Comparison of ENCODE assay signal across 14 cellular contexts in the genomic region with DNA sequence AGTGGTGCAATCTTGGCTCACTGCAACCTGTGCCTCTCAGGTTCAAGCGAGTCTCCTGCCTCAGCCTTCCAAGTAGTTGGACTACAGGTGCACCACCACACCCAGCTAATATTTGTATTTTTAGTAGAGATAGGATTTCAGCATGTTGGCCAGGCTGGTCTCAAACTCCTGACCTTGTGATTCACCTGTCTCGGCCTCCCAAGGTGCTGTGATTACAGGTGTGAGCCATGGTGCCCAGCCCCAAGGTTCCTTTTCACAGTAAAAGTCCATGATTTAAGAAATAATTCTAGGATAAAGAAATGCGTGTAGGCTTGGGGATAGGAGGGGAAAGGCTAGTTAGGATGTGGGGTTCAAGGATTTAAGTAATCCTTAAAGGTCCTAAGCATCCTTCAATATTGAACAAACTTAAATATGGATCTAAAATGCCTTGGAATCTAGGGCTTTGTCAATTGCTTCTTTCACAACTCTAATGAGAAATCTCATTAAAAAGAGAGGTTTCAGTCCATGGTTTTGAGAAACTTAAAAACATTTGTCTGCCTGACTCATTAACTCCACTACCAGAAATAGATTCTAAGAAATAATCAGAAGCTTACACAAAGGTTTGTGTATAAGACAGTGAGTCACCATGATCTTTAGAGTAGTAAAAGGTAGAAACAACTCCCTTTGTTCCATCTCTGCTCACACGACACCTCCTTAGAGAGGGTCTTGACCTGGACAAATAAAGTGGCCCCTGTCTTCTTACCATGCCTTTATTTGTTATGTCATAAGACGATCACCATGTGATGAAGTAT.
A peak's percentile ranks its signal among the peaks of the same experiment; 100 is the strongest.
DNase-seq lines count a peak whose midpoint lies in the region; ATAC-seq and TF ChIP-seq lines count a peak whose summit lies in the region.
"Had no signal": no experiment of that assay in that cellular context is flagged by ENCODE, and none has a peak within 500 bp of the region (broad histone marks: within the 10 kb centered on the region; RNA-seq: fewer than 3 reads in every experiment).

No MANE protein-coding gene starts in this region.

- H3K27ac ChIP-seq in VCaP (peak overlapping the region; percentile 45; the same call in 1 of the 2 replicates), upper lobe of left lung (no peak overlapping the region)
- H3K27ac ChIP-seq: tibial artery had no signal

- TF ChIP-seq POLR2A in upper lobe of left lung (IDR thresholded peaks at IDR 0.05), result no peak

- peaks cover 73% of the 10 kb centered on the region for H3K4me1 Mint-ChIP-seq in activated T-cell treated with anti-CD3 and anti-CD28 coated beads, Interleukin-2, amount 50 U/mL, for 4 hours (ENCODE audit: low read depth)
- peaks cover 79% of the 10 kb centered on the region for H3K4me1 Mint-ChIP-seq in stimulated activated naive CD8-positive, alpha-beta T cell treated with anti-CD3 and anti-CD28 coated beads, Interleukin-15, amount 100 ng/mL, for 72 hours

- H3K9me3 Mint-ChIP-seq in activated T-cell treated with anti-CD3 and anti-CD28 coated beads, Interleukin-2, amount 50 U/mL, for 4 hours, result peaks cover 11% of the 10 kb centered on the region
- peaks cover 16 to 20% of the 10 kb centered on the region in 2 donors for H3K9me3 Mint-ChIP-seq in stimulated activated naive CD8-positive, alpha-beta T cell treated with anti-CD3 and anti-CD28 coated beads, Interleukin-15, amount 100 ng/mL, for 72 hours
- H3K9me3 Mint-ChIP-seq: immature natural killer cell had no signal

- DNase-seq in activated T-cell treated with anti-CD3 and anti-CD28 coated beads, Interleukin-2, amount 50 U/mL, for 4 hours, result no peak
- DNase-seq in activated T-cell treated with anti-CD3 and anti-CD28 coated beads, Interleukin-2, amount 50 U/mL, for 1 hour, result no peak
- DNase-seq in fibroblast of mammary gland (ENCODE audit: low read depth), result peak; percentile 73
- DNase-seq in stimulated activated naive CD8-positive, alpha-beta T cell treated with anti-CD3 and anti-CD28 coated beads, Interleukin-15, amount 100 ng/mL, for 72 hours, result peak in 1 of 2 donors; percentile 24
- no peak for DNase-seq in epidermal melanocyte (ENCODE audit: insufficient read length, low spot score)
- DNase-seq in upper lobe of left lung, result no peak
- DNase-seq: immature natural killer cell; NCI-H2171; nucleus accumbens; stimulated activated CD4-positive, alpha-beta T cell treated with anti-CD3 and anti-CD28 coated beads, Interleukin-4, amount 100 ng/mL, for 1 hour; tibial artery had no signal

- TF ChIP-seq CTCF in VCaP (conservative IDR thresholded peaks at IDR 0.05) (no peak), fibroblast of mammary gland (conservative IDR thresholded peaks at IDR 0.05; ENCODE audit: control insufficient read depth, insufficient read depth, low read depth, low read length) (no peak), upper lobe of left lung (IDR thresholded peaks at IDR 0.05) (no peak)

- no peaks in the 10 kb centered on the region for H3K36me3 ChIP-seq in upper lobe of left lung
- H3K36me3 ChIP-seq: tibial artery had no signal

- no peak overlapping the region for H3K4me3 ChIP-seq in fibroblast of mammary gland (ENCODE audit: control insufficient read depth, low read depth, low read length)
- H3K4me3 ChIP-seq in upper lobe of left lung, result no peak overlapping the region
- H3K4me3 ChIP-seq: tibial artery had no signal

- no peak overlapping the region for H3K4me3 Mint-ChIP-seq in activated T-cell treated with anti-CD3 and anti-CD28 coated beads, Interleukin-2, amount 50 U/mL, for 4 hours
- peak overlapping the region in 1 of 2 donors; percentile 36 for H3K4me3 Mint-ChIP-seq in stimulated activated naive CD8-positive, alpha-beta T cell treated with anti-CD3 and anti-CD28 coated beads, Interleukin-15, amount 100 ng/mL, for 72 hours
- H3K4me3 Mint-ChIP-seq: B cell, immature natural killer cell had no signal

- H3K27me3 ChIP-seq in upper lobe of left lung, result no peaks in the 10 kb centered on the region
- H3K27me3 ChIP-seq: tibial artery had no signal

- H3K9me3 ChIP-seq in upper lobe of left lung, result peaks cover 0 to 4% (median 0%) of the 10 kb centered on the region in 4 donors

- peak; percentile 71 to 78 for ATAC-seq in activated T-cell treated with anti-CD3 and anti-CD28 coated beads, Interleukin-2, amount 50 U/mL, for 4 hours
- ATAC-seq in stimulated activated naive CD8-positive, alpha-beta T cell treated with anti-CD3 and anti-CD28 coated beads, Interleukin-15, amount 100 ng/mL, for 72 hours, result peak; percentile 74
- ATAC-seq in upper lobe of left lung (ENCODE audit: low FRiP score in 2 of 2) (no peak), GM18907 (IDR thresholded peaks at IDR 0.05; ENCODE audit: unreplicated experiment) (no peak)

- H3K4me1 ChIP-seq in upper lobe of left lung, result peaks cover 5 to 25% (median 12%) of the 10 kb centered on the region in 4 donors
- H3K4me1 ChIP-seq: tibial artery had no signal

- H3K27ac Mint-ChIP-seq in stimulated activated naive CD8-positive, alpha-beta T cell treated with anti-CD3 and anti-CD28 coated beads, Interleukin-15, amount 100 ng/mL, for 72 hours, result peak overlapping the region; percentile 89 to 98
- H3K27ac Mint-ChIP-seq: immature natural killer cell had no signal

- no peak for TF ChIP-seq EP300 in upper lobe of left lung (IDR thresholded peaks at IDR 0.05)

- no peaks in the 10 kb centered on the region for H3K27me3 Mint-ChIP-seq in activated T-cell treated with anti-CD3 and anti-CD28 coated beads, Interleukin-2, amount 50 U/mL, for 4 hours (ENCODE audit: low read depth)
- no peaks in the 10 kb centered on the region for H3K27me3 Mint-ChIP-seq in stimulated activated naive CD8-positive, alpha-beta T cell treated with anti-CD3 and anti-CD28 coated beads, Interleukin-15, amount 100 ng/mL, for 72 hours

- no peaks in the 10 kb centered on the region for H3K36me3 Mint-ChIP-seq in activated T-cell treated with anti-CD3 and anti-CD28 coated beads, Interleukin-2, amount 50 U/mL, for 4 hours (ENCODE audit: insufficient read depth)
- H3K36me3 Mint-ChIP-seq: immature natural killer cell had no signal

- WGBS in upper lobe of left lung, 2 donors, result 90% methylated on average over 5 of the region's 5 CpGs

Comparison
In these comparisons a context has a peak if more than half of its experiments do, and no peak if none do; other contexts are left out.
1. ATAC-seq: peak in activated T-cell treated with anti-CD3 and anti-CD28 coated beads, Interleukin-2, amount 50 U/mL, for 4 hours (2 of 2) and stimulated activated naive CD8-positive, alpha-beta T cell treated with anti-CD3 and anti-CD28 coated beads, Interleukin-15, amount 100 ng/mL, for 72 hours (single experiment); none in upper lobe of left lung (0 of 2) and GM18907 (single experiment).